In the genomic region with DNA sequence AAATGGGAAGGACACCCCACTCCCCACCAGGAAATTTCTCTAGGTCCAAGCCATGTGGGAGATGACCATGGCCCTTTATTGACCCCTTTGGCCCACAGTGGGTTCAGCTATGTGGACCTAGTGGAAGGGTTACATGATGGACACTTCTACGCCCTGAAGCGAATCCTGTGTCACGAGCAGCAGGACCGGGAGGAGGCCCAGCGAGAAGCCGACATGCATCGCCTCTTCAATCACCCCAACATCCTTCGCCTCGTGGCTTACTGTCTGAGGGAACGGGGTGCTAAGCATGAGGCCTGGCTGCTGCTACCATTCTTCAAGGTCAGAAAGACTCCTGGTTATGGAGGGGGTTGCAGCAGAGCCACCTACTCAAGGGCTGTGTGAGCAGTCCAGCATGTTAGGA, we compare ENCODE assay signal across 11 cellular contexts. TPM values are rescaled to one million over a fixed set of nuclear protein-coding genes. Genes with fewer than 3 reads are reported as not detected.
DNase-seq lines count a peak whose midpoint lies in the region; ATAC-seq, FAIRE-seq and TF ChIP-seq lines count a peak whose summit lies in the region.
"Had no signal": no experiment of that assay in that cellular context is flagged by ENCODE, and none has a peak within 500 bp of the region (broad histone marks: within the 10 kb centered on the region; RNA-seq: fewer than 3 reads in every experiment).

No MANE protein-coding gene starts in this region.

- H3K9me3 ChIP-seq in SU-DHL-6 (ENCODE audit: insufficient read depth, low read length) (no peaks in the 10 kb centered on the region), esophagus (ENCODE audit: control insufficient read depth in 2 of 2, insufficient read depth in 1 of 2, low read depth in 1 of 2, low read length in 1 of 2) (no peaks in the 10 kb centered on the region), sigmoid colon (no peaks in the 10 kb centered on the region), pancreas (no peaks in the 10 kb centered on the region)

- H3K4me2 ChIP-seq in SU-DHL-6 (ENCODE audit: low read depth, low read length, poor library complexity, severe bottlenecking): peak overlapping the region; percentile 72

- no peaks in the 10 kb centered on the region for H3K9me2 ChIP-seq in SU-DHL-6 (replicated peaks; ENCODE audit: insufficient read depth, low read length)

- H3K27ac ChIP-seq in SU-DHL-6 (ENCODE audit: low read depth, low read length) (no peak overlapping the region), esophagus (ENCODE audit: low read depth in 2 of 2, low read length in 1 of 2) (peak overlapping the region; percentile 12 to 44), sigmoid colon (peak overlapping the region; percentile 87 to 97 (median 92)), pancreas (peak overlapping the region in 1 of 4 donors; percentile 92)

- H3K79me2 ChIP-seq in SU-DHL-6 (ENCODE audit: insufficient read depth, low read length): peaks cover 3% of the 10 kb centered on the region; the same call in 1 of the 2 replicates

- no peak for TF ChIP-seq EP300 in sigmoid colon (IDR thresholded peaks at IDR 0.05)

- FAIRE-seq in GM12892 (lab: Jason Lieb, UNC): peak; percentile 30
- FAIRE-seq in pancreas (lab: Jason Lieb, UNC): no peak

- H2AFZ ChIP-seq in SU-DHL-6 (ENCODE audit: low read depth, low read length, severe bottlenecking): no peak overlapping the region

- H3K36me3 ChIP-seq in SU-DHL-6 (ENCODE audit: low read length): no peaks in the 10 kb centered on the region
- peaks cover 10 to 19% of the 10 kb centered on the region in 2 donors for H3K36me3 ChIP-seq in esophagus (ENCODE audit: control insufficient read depth in 2 of 2, insufficient read depth in 2 of 2, low read length in 1 of 2)
- peaks cover 0 to 39% (median 8%) of the 10 kb centered on the region in 4 donors for H3K36me3 ChIP-seq in sigmoid colon
- H3K36me3 ChIP-seq in pancreas: peaks cover 0 to 5% (median 0%) of the 10 kb centered on the region in 3 donors

- intact Hi-C loops in sigmoid colon (cut with DNase I) (no loop called here), pancreas (cut with DNase I) (no loop called here)

- peaks cover 13 to 36% of the 10 kb centered on the region in 2 donors for H3K4me1 ChIP-seq in esophagus (ENCODE audit: control insufficient read depth in 2 of 2, insufficient read depth in 2 of 2, low read length in 1 of 2)
- peaks cover 0 to 53% (median 53%) of the 10 kb centered on the region in 4 donors for H3K4me1 ChIP-seq in sigmoid colon
- peaks cover 24 to 55% (median 26%) of the 10 kb centered on the region in 3 donors for H3K4me1 ChIP-seq in pancreas

- WGBS in esophagus, 2 donors: 92 to 93% methylated on average over 10 of the region's 10 CpGs
- 94% methylated on average over 10 of the region's 10 CpGs for WGBS in sigmoid colon, 2 donors
- 91 to 95% methylated on average over 10 of the region's 10 CpGs for WGBS in pancreas, 2 donors

- DNase-seq in GM12892 (ENCODE audit: insufficient read length) (no peak), sigmoid colon (no peak), pancreas (no peak)
- DNase-seq: left cardiac atrium, NCI-H1436 treated with DMSO at 0.1 percent for 48 hours had no signal

- no peak for TF ChIP-seq POLR2A in GM12892 (IDR thresholded peaks at IDR 0.05; ENCODE audit: low read depth, low read length)
- TF ChIP-seq POLR2A in sigmoid colon (IDR thresholded peaks at IDR 0.05): no peak

- H3F3A ChIP-seq in SU-DHL-6 (ENCODE audit: insufficient read depth): peaks cover 3% of the 10 kb centered on the region; the same call in 1 of the 2 replicates

- no peak for ATAC-seq in GM18907 (IDR thresholded peaks at IDR 0.05; ENCODE audit: unreplicated experiment)
- no peak for ATAC-seq in HG03196 (IDR thresholded peaks at IDR 0.05; ENCODE audit: unreplicated experiment)
- ATAC-seq in pancreas: no peak
- no peak for ATAC-seq in GM21529 (IDR thresholded peaks at IDR 0.05; ENCODE audit: unreplicated experiment)
- ATAC-seq: left cardiac atrium, Right ventricle myocardium inferior had no signal

- no peak overlapping the region for H3K4me3 ChIP-seq in SU-DHL-6 (ENCODE audit: insufficient read depth, low read length, poor library complexity, severe bottlenecking)
- no peak overlapping the region for H3K4me3 ChIP-seq in esophagus (ENCODE audit: low read depth in 1 of 2, low read length in 2 of 2)
- no peak overlapping the region for H3K4me3 ChIP-seq in sigmoid colon
- H3K4me3 ChIP-seq in pancreas: no peak overlapping the region

- TF ChIP-seq CTCF in SU-DHL-6 (IDR thresholded peaks at IDR 0.05; ENCODE audit: insufficient read depth, low read length, poor library complexity, severe bottlenecking) (no peak), sigmoid colon (IDR thresholded peaks at IDR 0.05) (no peak), pancreas (IDR thresholded peaks at IDR 0.05) (no peak)

- no peaks in the 10 kb centered on the region for H3K27me3 ChIP-seq in SU-DHL-6 (ENCODE audit: low read length)
- no peaks in the 10 kb centered on the region for H3K27me3 ChIP-seq in esophagus (ENCODE audit: control insufficient read depth in 1 of 2, insufficient read depth in 2 of 2, low read length in 2 of 2)
- H3K27me3 ChIP-seq in sigmoid colon: no peaks in the 10 kb centered on the region
- no peaks in the 10 kb centered on the region for H3K27me3 ChIP-seq in pancreas

- no peak overlapping the region for H3K9ac ChIP-seq in SU-DHL-6 (ENCODE audit: low read length)

- H4K20me1 ChIP-seq in SU-DHL-6 (ENCODE audit: low read depth, low read length): no peaks in the 10 kb centered on the region

RNA-seq across cellular contexts. Expression of gene STK16, which starts 1.3 kb away (rescaled TPM):
- 35.8 TPM for polyA plus RNA-seq in GM12892 (2012; ENCODE audit: missing spikeins)
- polyA plus RNA-seq in esophagus (10 to 100 TPM; 20.4 to 33.3 TPM), sigmoid colon (10 to 100 TPM; 45.3 to 61.7 (median 57.1) TPM), pancreas (10 to 100 TPM; 17.1 to 28.4 TPM)
- total RNA-seq in sigmoid colon (10 to 100 TPM; 12.2 to 19.9 (median 18.2) TPM), pancreas (10 to 100 TPM; 14.7 to 18.5 (median 16.8) TPM)

RNA-seq across cellular contexts. Expression of gene GLB1L, which starts 1.3 kb away (rescaled TPM):
- polyA plus RNA-seq in GM12892 (2012; ENCODE audit: missing spikeins): 2.0 TPM
- polyA plus RNA-seq in esophagus (1 to 10 TPM; 1.6 to 1.9 TPM), sigmoid colon (1 to 10 TPM; 2.1 to 4.3 (median 3.6) TPM), pancreas (1 to 10 TPM; 4.3 to 6.9 TPM)
- total RNA-seq in sigmoid colon (10 to 100 TPM in 1 of 4 donors, 1 to 10 TPM in 3; 6.9 to 26.0 (median 8.2) TPM), pancreas (1 to 10 TPM; 1.8 to 4.1 (median 2.3) TPM)

RNA-seq across cellular contexts. Expression of gene TUBA4B, which starts 6.5 kb away (rescaled TPM):
- 0.53 TPM for polyA plus RNA-seq in GM12892 (2012; ENCODE audit: missing spikeins)
- polyA plus RNA-seq in esophagus (under 1 TPM in 1 of 2 donors, not detected in 1; 0.02 TPM), sigmoid colon (not detected), pancreas (not detected)
- total RNA-seq in sigmoid colon (not detected), pancreas (not detected)
- total RNA-seq: left cardiac atrium, Right ventricle myocardium inferior had no signal

RNA-seq across cellular contexts. Expression of gene TUBA4A, which starts 7.2 kb away (rescaled TPM):
- polyA plus RNA-seq in GM12892 (2012; ENCODE audit: missing spikeins): 128 TPM
- 100 to 1,000 TPM in 1 of 2 donors, 10 to 100 TPM in 1; 89.0 to 161 TPM for polyA plus RNA-seq in esophagus
- total RNA-seq in sigmoid colon: 100 to 1,000 TPM in 1 of 4 donors, 10 to 100 TPM in 3; 47.1 to 109 (median 55.0) TPM
- polyA plus RNA-seq in sigmoid colon: 10 to 100 TPM; 74.4 to 95.4 (median 76.9) TPM
- total RNA-seq in pancreas: 10 to 100 TPM; 12.2 to 19.5 (median 13.3) TPM
- polyA plus RNA-seq in pancreas: 10 to 100 TPM; 15.6 to 51.5 TPM

RNA-seq across cellular contexts. Expression of gene ANKZF1, which starts 17.0 kb away (rescaled TPM):
- polyA plus RNA-seq in GM12892 (2012; ENCODE audit: missing spikeins): 95.3 TPM
- polyA plus RNA-seq in esophagus (10 to 100 TPM; 20.4 to 40.7 TPM), sigmoid colon (10 to 100 TPM in 1 of 3 donors, 1 to 10 TPM in 2; 9.0 to 36.9 (median 9.7) TPM), pancreas (10 to 100 TPM; 66.0 to 85.0 TPM)
- total RNA-seq in sigmoid colon (10 to 100 TPM; 28.1 to 52.6 (median 41.1) TPM), pancreas (10 to 100 TPM; 17.7 to 36.5 (median 28.7) TPM)
